ENCODE assay signal across 35 cellular contexts in genomic region chr16:54112807-54113206, GRCh38.
"Had no signal": no experiment of that assay in that cellular context is flagged by ENCODE, and none has a peak within 500 bp of the region (broad histone marks: within the 10 kb centered on the region; RNA-seq: fewer than 3 reads in every experiment).

No MANE protein-coding gene starts in this region.

- DNase-seq: Karpas-422, Kasumi-1, MG63, MV-4-11, NCI-H1048, NCI-H1092, NCI-H1092 treated with DMSO at 0.1 percent for 48 hours, NCI-H1105, NCI-H1105 treated with DMSO at 0.1 percent for 48 hours, NCI-H1417, NCI-H1417 treated with DMSO at 0.1 percent for 48 hours, NCI-H1436, NCI-H1436 treated with DMSO at 0.1 percent for 48 hours, NCI-H146, NCI-H1694, NCI-H1694 treated with DMSO at 0.1 percent for 48 hours, NCI-H187, NCI-H187 treated with DMSO at 0.1 percent for 48 hours, NCI-H1930, NCI-H2029, NCI-H2029 treated with DMSO at 0.1 percent for 48 hours, NCI-H2081, NCI-H2081 treated with DMSO at 0.1 percent for 48 hours, NCI-H2107, NCI-H2171, NCI-H2171 treated with DMSO at 0.1 percent for 48 hours, NCI-H2227 treated with DMSO at 0.1 percent for 48 hours, NCI-H226, NCI-H345, NCI-H446, NCI-H446 treated with DMSO at 0.1 percent for 48 hours, NCI-H510A, NCI-H510A treated with DMSO at 0.1 percent for 48 hours, NCI-H524 had no signal

- H3K9ac ChIP-seq: KMS-11 had no signal

- H3K27me3 ChIP-seq: MG63 had no signal

- H3K4me2 ChIP-seq: KMS-11 had no signal

- H3K4me3 ChIP-seq: MG63 had no signal

- H3K27ac ChIP-seq: KMS-11 had no signal

- H3K9me3 ChIP-seq: MG63 had no signal
